Comparison of ENCODE assay signal across 10 cellular contexts in genomic region chr3:43907508-43907858, GRCh38.
DNase-seq lines count a peak whose midpoint lies in the region; ATAC-seq lines count a peak whose summit lies in the region.
"Had no signal": no experiment of that assay in that cellular context is flagged by ENCODE, and none has a peak within 500 bp of the region (broad histone marks: within the 10 kb centered on the region; RNA-seq: fewer than 3 reads in every experiment).

No MANE protein-coding gene starts in this region.

- DNase-seq in stimulated activated CD4-positive, alpha-beta T cell treated with anti-CD3 and anti-CD28 coated beads, Interleukin-4, amount 100 ng/mL, for 24 hours, result no peak
- no peak for DNase-seq in stimulated activated naive CD8-positive, alpha-beta T cell treated with anti-CD3 and anti-CD28 coated beads, Interleukin-15, Interleukin-2, amounts not matched to agents 100 U/mL and 50 U/mL, for 24 hours
- DNase-seq in NCI-H2196 (lab: John Stamatoyannopoulos, UW; ENCODE audit: unreplicated experiment), result no peak
- DNase-seq in effector CD4-positive, alpha-beta T cell, result no peak
- DNase-seq: activated CD8-positive, alpha-beta T cell treated with anti-CD3 and anti-CD28 coated beads for 36 hours; stimulated activated CD4-positive, alpha-beta T cell treated with anti-CD3 and anti-CD28 coated beads, Interleukin-2, amount 100 ng/mL, for 48 hours had no signal

- peaks cover 1% of the 10 kb centered on the region for H3K27me3 Mint-ChIP-seq in dendritic cell treated with granulocyte-macrophage colony-stimulating factor and Interleukin-4, amounts not matched to agents 40 ng/mL and 50 ng/mL, for 4 days

- H3K4me3 Mint-ChIP-seq in dendritic cell treated with granulocyte-macrophage colony-stimulating factor and Interleukin-4, amounts not matched to agents 40 ng/mL and 50 ng/mL, for 4 days, result no peak overlapping the region
- H3K4me3 Mint-ChIP-seq: activated CD8-positive, alpha-beta T cell treated with anti-CD3 and anti-CD28 coated beads for 36 hours had no signal

- ATAC-seq in GM18870 (IDR thresholded peaks at IDR 0.05; ENCODE audit: unreplicated experiment), result peak; percentile 97
- peak; percentile 90 for ATAC-seq in GM21786 (IDR thresholded peaks at IDR 0.05; ENCODE audit: unreplicated experiment)
- ATAC-seq in HG03442 (IDR thresholded peaks at IDR 0.05; ENCODE audit: unreplicated experiment), result peak; percentile 89
- no peak for ATAC-seq in stimulated activated naive CD8-positive, alpha-beta T cell treated with anti-CD3 and anti-CD28 coated beads, Interleukin-15, Interleukin-2, amounts not matched to agents 100 U/mL and 50 U/mL, for 24 hours
- ATAC-seq: activated CD8-positive, alpha-beta T cell treated with anti-CD3 and anti-CD28 coated beads for 36 hours had no signal

- peak overlapping the region; percentile 58 for H3K27ac Mint-ChIP-seq in dendritic cell treated with granulocyte-macrophage colony-stimulating factor and Interleukin-4, amounts not matched to agents 40 ng/mL and 50 ng/mL, for 4 days
- H3K27ac Mint-ChIP-seq: activated CD8-positive, alpha-beta T cell treated with anti-CD3 and anti-CD28 coated beads for 36 hours had no signal

- H3K9me3 Mint-ChIP-seq in dendritic cell treated with granulocyte-macrophage colony-stimulating factor and Interleukin-4, amounts not matched to agents 40 ng/mL and 50 ng/mL, for 4 days, result no peaks in the 10 kb centered on the region
- H3K9me3 Mint-ChIP-seq: activated CD8-positive, alpha-beta T cell treated with anti-CD3 and anti-CD28 coated beads for 36 hours had no signal

- H3K36me3 Mint-ChIP-seq in dendritic cell treated with granulocyte-macrophage colony-stimulating factor and Interleukin-4, amounts not matched to agents 40 ng/mL and 50 ng/mL, for 4 days (ENCODE audit: low read depth), result no peaks in the 10 kb centered on the region

- intact Hi-C loops in dendritic cell treated with granulocyte-macrophage colony-stimulating factor and Interleukin-4, amounts not matched to agents 40 ng/mL and 50 ng/mL, for 4 days (cut with micrococcal nuclease), result no loop called here

- H3K4me1 Mint-ChIP-seq in dendritic cell treated with granulocyte-macrophage colony-stimulating factor and Interleukin-4, amounts not matched to agents 40 ng/mL and 50 ng/mL, for 4 days (ENCODE audit: low read depth), result peaks cover 35% of the 10 kb centered on the region
